ENCODE assay signal across 16 cellular contexts in the genomic region with DNA sequence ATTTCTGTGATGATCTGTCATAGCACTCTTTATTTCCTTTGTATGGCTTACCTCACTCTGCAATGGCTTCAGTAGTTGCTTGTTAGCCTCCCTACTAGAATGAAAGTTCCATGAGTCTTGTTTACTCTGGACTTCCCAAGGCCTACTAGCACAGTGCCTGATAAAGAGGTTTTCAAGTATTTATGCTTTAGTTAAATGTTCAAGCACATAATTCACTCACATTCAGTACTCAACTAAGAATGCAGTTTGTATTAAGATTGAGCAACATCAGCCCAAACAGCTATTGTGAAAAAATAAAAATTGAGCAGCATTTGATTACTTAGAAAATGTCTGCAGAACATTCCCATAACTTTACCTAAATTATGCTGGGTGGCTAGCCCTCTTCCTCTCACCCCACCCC.
DNase-seq lines count a peak whose midpoint lies in the region; ATAC-seq and TF ChIP-seq lines count a peak whose summit lies in the region.
"Had no signal": no experiment of that assay in that cellular context is flagged by ENCODE, and none has a peak within 500 bp of the region (broad histone marks: within the 10 kb centered on the region; RNA-seq: fewer than 3 reads in every experiment).

No MANE protein-coding gene starts in this region.

- no peak for DNase-seq in CD8-positive, alpha-beta T cell
- no peak for DNase-seq in Karpas-422
- DNase-seq in cardiac fibroblast (ENCODE audit: low read depth in 2 of 2), result peak; percentile 36 to 56
- no peak for DNase-seq in naive thymus-derived CD4-positive, alpha-beta T cell
- DNase-seq in DMS114 treated with DMSO at 0.1 percent for 48 hours (lab: John Stamatoyannopoulos, UW; ENCODE audit: unreplicated experiment), result no peak
- no peak for DNase-seq in islet precursor cell
- DNase-seq: activated effector memory CD4-positive, alpha-beta T cell treated with Interleukin-2 at 50 U/mL for 16 hours; DMS153; kidney glomerular epithelial cell; NCI-H524; posterior cingulate gyrus; SIG-M5; stimulated activated CD4-positive, alpha-beta T cell treated with anti-CD3 and anti-CD28 coated beads, Interleukin-4, amount 100 ng/mL, for 4 hours; WERI-Rb-1 had no signal

- H3K9me2 ChIP-seq in Karpas-422 (replicated peaks; ENCODE audit: insufficient read depth, low read length), result no peaks in the 10 kb centered on the region

- peaks cover 55% of the 10 kb centered on the region for H3K4me1 Mint-ChIP-seq in CD8-positive, alpha-beta T cell (ENCODE audit: low read depth)
- H3K4me1 Mint-ChIP-seq in naive thymus-derived CD4-positive, alpha-beta T cell, result peaks cover 36 to 76% (median 55%) of the 10 kb centered on the region in 7 donors

- intact Hi-C loops in CD8-positive, alpha-beta T cell (cut with DNase I, micrococcal nuclease), result loop anchor here in 1 of 2 experiments (5.0 kb wide), 1 partner anchor 34 kb away; no protein-coding TSS in a partner anchor
- intact Hi-C loops in naive thymus-derived CD4-positive, alpha-beta T cell (cut with micrococcal nuclease), result loop anchor here in 1 of 2 donors (1.0 kb wide), 1 partner anchor 13 kb away; no protein-coding TSS in a partner anchor

- H3K79me2 ChIP-seq in Karpas-422 (ENCODE audit: low read length), result peaks cover 29% of the 10 kb centered on the region

- no peak overlapping the region for H3K27ac ChIP-seq in CD8-positive, alpha-beta T cell (ENCODE audit: low read depth, low read length)
- peak overlapping the region; percentile 29; the same call in 1 of the 2 replicates for H3K27ac ChIP-seq in Karpas-422 (ENCODE audit: low read length)
- H3K27ac ChIP-seq in naive thymus-derived CD4-positive, alpha-beta T cell (ENCODE audit: low read depth, low read length), result peak overlapping the region; percentile 18
- H3K27ac ChIP-seq: WERI-Rb-1 had no signal

- no peaks in the 10 kb centered on the region for H3K9me3 ChIP-seq in CD8-positive, alpha-beta T cell (ENCODE audit: low read length)
- H3K9me3 ChIP-seq in Karpas-422 (ENCODE audit: low read length), result no peaks in the 10 kb centered on the region
- H3K9me3 ChIP-seq in naive thymus-derived CD4-positive, alpha-beta T cell (ENCODE audit: control insufficient read depth in 2 of 3, low read length in 3 of 3), result peaks cover 0 to 18% (median 0%) of the 10 kb centered on the region in 3 experiments

- H2AFZ ChIP-seq in Karpas-422 (ENCODE audit: low read length), result no peak overlapping the region

- no peak overlapping the region for H3K4me3 ChIP-seq in CD8-positive, alpha-beta T cell (ENCODE audit: low read depth, low read length)
- H3K4me3 ChIP-seq in Karpas-422 (ENCODE audit: low read length) (no peak overlapping the region), cardiac fibroblast (replicated peaks in 1 of 2; ENCODE audit: low read depth in 2 of 2, low read length in 2 of 2) (no peak overlapping the region)
- H3K4me3 ChIP-seq in naive thymus-derived CD4-positive, alpha-beta T cell (ENCODE audit: low read length), result no peak overlapping the region
- H3K4me3 ChIP-seq: GM12878 had no signal

- H3K27me3 Mint-ChIP-seq in CD8-positive, alpha-beta T cell (ENCODE audit: low read depth), result no peaks in the 10 kb centered on the region
- no peaks in the 10 kb centered on the region for H3K27me3 Mint-ChIP-seq in naive thymus-derived CD4-positive, alpha-beta T cell

- H4K20me1 ChIP-seq in Karpas-422 (ENCODE audit: insufficient read depth, low read depth, low read length), result no peaks in the 10 kb centered on the region

- no peak for TF ChIP-seq CTCF in CD8-positive, alpha-beta T cell (IDR thresholded peaks at IDR 0.05)
- no peak for TF ChIP-seq CTCF in cardiac fibroblast (IDR thresholded peaks at IDR 0.05; ENCODE audit: low read depth, low read length)

- no peaks in the 10 kb centered on the region for H3K27me3 ChIP-seq in CD8-positive, alpha-beta T cell (ENCODE audit: insufficient read depth, low read length)
- no peaks in the 10 kb centered on the region for H3K27me3 ChIP-seq in Karpas-422 (ENCODE audit: low read length)
- no peaks in the 10 kb centered on the region for H3K27me3 ChIP-seq in naive thymus-derived CD4-positive, alpha-beta T cell (ENCODE audit: control insufficient read depth in 2 of 2, insufficient read depth in 2 of 2, low read length in 2 of 2)

- peak overlapping the region; percentile 87 for H3K27ac Mint-ChIP-seq in CD8-positive, alpha-beta T cell
- peak overlapping the region; percentile 28 to 89 (median 80) for H3K27ac Mint-ChIP-seq in naive thymus-derived CD4-positive, alpha-beta T cell

- ATAC-seq in CD8-positive, alpha-beta T cell, result no peak
- no peak for ATAC-seq in naive thymus-derived CD4-positive, alpha-beta T cell
- ATAC-seq in GM21447 (IDR thresholded peaks at IDR 0.05; ENCODE audit: unreplicated experiment), result no peak
- ATAC-seq: GM12878 had no signal

- no peaks in the 10 kb centered on the region for H3K9me3 Mint-ChIP-seq in CD8-positive, alpha-beta T cell
- peaks cover 0 to 19% (median 8%) of the 10 kb centered on the region in 11 donors for H3K9me3 Mint-ChIP-seq in naive thymus-derived CD4-positive, alpha-beta T cell

- H3K4me2 ChIP-seq in Karpas-422 (ENCODE audit: low read depth, low read length, poor library complexity, severe bottlenecking), result no peak overlapping the region

- peaks cover 26% of the 10 kb centered on the region for H3K36me3 ChIP-seq in CD8-positive, alpha-beta T cell (ENCODE audit: insufficient read depth, low read length)
- H3K36me3 ChIP-seq in Karpas-422 (ENCODE audit: insufficient read depth, low read length), result peaks cover 19% of the 10 kb centered on the region
- H3K36me3 ChIP-seq in naive thymus-derived CD4-positive, alpha-beta T cell (ENCODE audit: control insufficient read depth in 2 of 3, insufficient read depth in 3 of 3, low read length in 3 of 3), result peaks cover 0 to 29% (median 15%) of the 10 kb centered on the region in 3 experiments
- H3K36me3 ChIP-seq: WERI-Rb-1 had no signal

- POLR2A ChIA-PET in CD8-positive, alpha-beta T cell (lab: Charles Lee), result interaction anchor here (0.6 to 1.6 kb wide), 2 partner anchors 32 to 33 kb away, joined by 3 to 4 read pairs; no protein-coding TSS in a partner anchor
- POLR2A ChIA-PET in naive thymus-derived CD4-positive, alpha-beta T cell (lab: Charles Lee), result interaction anchor here (1.1 to 1.7 kb wide), 3 partner anchors 12 to 39 kb away, joined by 3 to 7 read pairs (median 3); no protein-coding TSS in a partner anchor

- peak overlapping the region; percentile 16 for H3K4me3 Mint-ChIP-seq in CD8-positive, alpha-beta T cell
- H3K4me3 Mint-ChIP-seq in naive thymus-derived CD4-positive, alpha-beta T cell, result peak overlapping the region in 9 of 10 donors; percentile 30 to 75 (median 50)

- CTCF ChIA-PET in CD8-positive, alpha-beta T cell (lab: Charles Lee), result interaction anchor here (0.6 to 5.3 kb wide), 3 partner anchors 10 to 159 kb away, joined by 3 to 18 read pairs (median 3); no protein-coding TSS in a partner anchor
- CTCF ChIA-PET in naive thymus-derived CD4-positive, alpha-beta T cell (lab: Charles Lee), result interaction anchor here (0.6 to 1.0 kb wide), 3 partner anchors 13 to 59 kb away, joined by 3 read pairs; no protein-coding TSS in a partner anchor

- peaks cover 38% of the 10 kb centered on the region for H3K4me1 ChIP-seq in CD8-positive, alpha-beta T cell (ENCODE audit: insufficient read depth, low read length)
- H3K4me1 ChIP-seq in Karpas-422 (ENCODE audit: low read length), result no peaks in the 10 kb centered on the region
- H3K4me1 ChIP-seq in naive thymus-derived CD4-positive, alpha-beta T cell (ENCODE audit: control insufficient read depth in 2 of 2, insufficient read depth in 2 of 2, low read length in 2 of 2), result peaks cover 10 to 29% of the 10 kb centered on the region in 2 donors

- no peak overlapping the region for H3K9ac ChIP-seq in Karpas-422 (ENCODE audit: low read length)

- peaks cover 70% of the 10 kb centered on the region for H3K36me3 Mint-ChIP-seq in CD8-positive, alpha-beta T cell
- H3K36me3 Mint-ChIP-seq in naive thymus-derived CD4-positive, alpha-beta T cell, result peaks cover 14 to 73% (median 49%) of the 10 kb centered on the region in 5 donors

Comparison
In these comparisons a context has a peak if more than half of its experiments do, and no peak if none do; other contexts are left out.
1. DNase-seq: peak in cardiac fibroblast (2 of 2); none in CD8-positive, alpha-beta T cell (0 of 7), Karpas-422 (single experiment), naive thymus-derived CD4-positive, alpha-beta T cell (0 of 9), DMS114 treated with DMSO at 0.1 percent for 48 hours (single experiment) and islet precursor cell (single experiment).